Comparison of ENCODE assay signal across 8 cellular contexts in the genomic region with DNA sequence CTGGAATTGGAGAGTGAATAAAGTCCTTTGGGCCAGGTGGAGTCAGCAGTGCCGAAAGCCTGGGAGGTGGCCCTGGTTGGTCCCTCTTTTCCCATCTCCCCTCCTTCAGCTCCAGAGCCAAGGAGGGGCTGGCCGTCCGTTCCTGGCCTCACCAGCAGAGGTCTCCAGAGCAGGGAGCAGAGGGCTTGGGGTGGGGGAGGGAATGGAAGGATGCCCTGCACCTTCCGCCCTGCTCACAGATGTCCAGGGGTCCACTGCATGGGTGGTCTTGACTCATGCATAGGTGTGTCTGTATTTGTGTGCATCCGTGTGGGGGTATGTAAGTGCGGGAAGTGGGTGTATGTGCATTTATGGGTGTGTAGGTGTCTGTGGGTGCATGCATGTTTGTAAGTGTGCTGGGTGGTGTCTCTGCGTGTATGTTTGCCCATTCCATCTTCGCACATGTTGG.
DNase-seq lines count a peak whose midpoint lies in the region; ATAC-seq and TF ChIP-seq lines count a peak whose summit lies in the region.

No MANE protein-coding gene starts in this region.

- no peak for TF ChIP-seq EP300 in suprapubic skin (IDR thresholded peaks at IDR 0.05)

- POLR2A ChIA-PET in activated B cell treated with CpG ODN at 0.5 μM for 24 hours (lab: Charles Lee), result interaction anchor here (0.9 to 1.5 kb wide), 3 partner anchors 201 to 203 kb away, joined by 3 to 6 read pairs (median 3); a partner anchor contains a TSS

- peak; percentile 86 for TF ChIP-seq CTCF in Calu3 (IDR thresholded peaks at IDR 0.05; ENCODE audit: unreplicated experiment)
- no peak for TF ChIP-seq CTCF in activated B cell treated with CpG ODN at 0.5 μM for 24 hours (IDR thresholded peaks at IDR 0.05)
- peak; percentile 53 to 57 for TF ChIP-seq CTCF in suprapubic skin (IDR thresholded peaks at IDR 0.05)

- no TSS peak for BruUV-seq in Calu3 (replicated peaks; lab: Mats Ljungman, UMichigan)

- H3K27ac Mint-ChIP-seq in Calu3 (ENCODE audit: unreplicated experiment), result peak overlapping the region; percentile 62
- no peak overlapping the region for H3K27ac Mint-ChIP-seq in activated B cell treated with CpG ODN at 0.5 μM for 24 hours
- no peak overlapping the region for H3K27ac Mint-ChIP-seq in memory B cell

- H3K27ac ChIP-seq in suprapubic skin, result no peak overlapping the region

- H3K27me3 ChIP-seq in suprapubic skin, result no peaks in the 10 kb centered on the region

- no peak overlapping the region for H3K4me3 Mint-ChIP-seq in Calu3 (ENCODE audit: low read depth, unreplicated experiment)
- H3K4me3 Mint-ChIP-seq in activated B cell treated with CpG ODN at 0.5 μM for 24 hours, result no peak overlapping the region
- H3K4me3 Mint-ChIP-seq in memory B cell, result no peak overlapping the region

- H3K9me3 ChIP-seq in suprapubic skin, result no peaks in the 10 kb centered on the region

- H3K4me1 Mint-ChIP-seq in Calu3 (ENCODE audit: low read depth, unreplicated experiment), result peaks cover 56% of the 10 kb centered on the region
- peaks cover 10% of the 10 kb centered on the region for H3K4me1 Mint-ChIP-seq in activated B cell treated with CpG ODN at 0.5 μM for 24 hours
- H3K4me1 Mint-ChIP-seq in memory B cell, result peaks cover 10% of the 10 kb centered on the region

- no peaks in the 10 kb centered on the region for H3K36me3 ChIP-seq in suprapubic skin

- H3K36me3 Mint-ChIP-seq in Calu3 (ENCODE audit: insufficient read depth, unreplicated experiment), result peaks cover 20% of the 10 kb centered on the region
- no peaks in the 10 kb centered on the region for H3K36me3 Mint-ChIP-seq in activated B cell treated with CpG ODN at 0.5 μM for 24 hours (ENCODE audit: low read depth)
- H3K36me3 Mint-ChIP-seq in memory B cell, result peaks cover 5% of the 10 kb centered on the region

- H3K27me3 Mint-ChIP-seq in Calu3 (ENCODE audit: unreplicated experiment), result no peaks in the 10 kb centered on the region
- H3K27me3 Mint-ChIP-seq in activated B cell treated with CpG ODN at 0.5 μM for 24 hours, result peaks cover 2% of the 10 kb centered on the region
- peaks cover 1% of the 10 kb centered on the region for H3K27me3 Mint-ChIP-seq in memory B cell

- H3K9me3 Mint-ChIP-seq in Calu3 (ENCODE audit: low read depth, unreplicated experiment) (no peaks in the 10 kb centered on the region), activated B cell treated with CpG ODN at 0.5 μM for 24 hours (peaks cover 5% of the 10 kb centered on the region), memory B cell (peaks cover 3% of the 10 kb centered on the region)

- H3K4me3 ChIP-seq in suprapubic skin, result no peak overlapping the region

- peaks cover 33% of the 10 kb centered on the region for H3K4me1 ChIP-seq in suprapubic skin

- peak; percentile 74 for ATAC-seq in activated B cell treated with CpG ODN at 0.5 μM for 24 hours (ENCODE audit: low read depth)
- peak; percentile 51 for ATAC-seq in memory B cell (ENCODE audit: low read depth)
- no peak for ATAC-seq in HG03565 (IDR thresholded peaks at IDR 0.05; ENCODE audit: unreplicated experiment)
- no peak for ATAC-seq in GM21619 (IDR thresholded peaks at IDR 0.05; ENCODE audit: unreplicated experiment)

- 46% methylated on average over 4 of the region's 8 CpGs for WGBS in suprapubic skin

- CTCF ChIA-PET in Calu3 (lab: Charles Lee) (interaction anchor here (0.6 to 1.7 kb wide), 16 partner anchors 14 to 460 kb away, joined by 3 to 9 read pairs (median 4); a partner anchor contains a TSS), activated B cell treated with CpG ODN at 0.5 μM for 24 hours (lab: Charles Lee) (interaction anchor here (0.6 to 1.9 kb wide), 6 partner anchors 106 to 460 kb away, joined by 3 to 30 read pairs (median 4); no protein-coding TSS in a partner anchor)

- no peak for TF ChIP-seq POLR2A in suprapubic skin (IDR thresholded peaks at IDR 0.05)

- intact Hi-C loops in Calu3 (cut with micrococcal nuclease; ENCODE audit: unreplicated experiment) (loop anchor here (1.0 kb wide), 2 partner anchors 205 to 460 kb away; no protein-coding TSS in a partner anchor), activated B cell treated with CpG ODN at 0.5 μM for 24 hours (cut with micrococcal nuclease) (loop anchor here (1.0 to 2.0 kb wide), 2 partner anchors 106 to 460 kb away; no protein-coding TSS in a partner anchor)

- peak; percentile 86 for DNase-seq in Calu3
- DNase-seq in HT-29 (ENCODE audit: low spot score), result peak; percentile 76
- DNase-seq in activated B cell treated with CpG ODN at 0.5 μM for 24 hours, result peak; percentile 25
- DNase-seq in effector CD8-positive, alpha-beta T cell (lab: John Stamatoyannopoulos, UW), result peak; percentile 7
- peak; percentile 24 to 25 for DNase-seq in memory B cell (ENCODE audit: low spot score in 2 of 2)
- no peak for DNase-seq in suprapubic skin (ENCODE audit: low spot score in 2 of 2)

Comparison
In these comparisons a context has a peak if more than half of its experiments do, and no peak if none do; other contexts are left out.
1. DNase-seq: peak in Calu3 (single experiment), HT-29 (single experiment), activated B cell treated with CpG ODN at 0.5 μM for 24 hours (single experiment), effector CD8-positive, alpha-beta T cell (single experiment) and memory B cell (2 of 2); none in suprapubic skin (0 of 2).
2. ATAC-seq: peak in activated B cell treated with CpG ODN at 0.5 μM for 24 hours (single experiment) and memory B cell (single experiment); none in HG03565 (single experiment) and GM21619 (single experiment).